Comparison of ENCODE assay signal across 29 cellular contexts in the genomic region with DNA sequence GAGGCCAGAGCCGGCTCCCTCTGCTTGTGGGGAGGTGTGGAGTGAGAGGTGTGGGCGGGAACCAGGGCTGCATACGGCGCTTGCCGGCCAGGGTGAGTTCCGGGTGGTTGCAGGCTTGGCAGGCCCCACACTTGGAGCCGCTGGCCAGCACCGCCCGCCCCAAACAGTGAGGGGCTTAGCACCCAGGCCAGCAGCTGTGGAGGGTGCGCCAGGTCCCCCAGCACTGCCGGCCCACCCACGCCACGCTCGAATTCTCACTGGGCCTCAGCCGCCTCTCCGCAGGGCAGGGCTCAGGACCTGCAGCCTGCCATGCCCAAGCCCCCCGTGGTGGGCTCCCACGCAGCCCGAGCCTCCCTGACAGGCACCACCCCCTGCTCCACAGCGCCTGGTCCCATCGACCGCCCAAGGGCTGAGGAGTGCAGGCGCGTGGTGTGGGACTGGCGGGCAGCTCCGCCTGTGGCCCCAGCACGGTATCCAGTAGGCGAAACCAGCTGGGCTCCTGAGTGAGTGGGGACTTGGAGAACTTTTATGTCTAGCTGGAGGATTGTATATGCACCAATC.
"Had no signal": no experiment of that assay in that cellular context is flagged by ENCODE, and none has a peak within 500 bp of the region (broad histone marks: within the 10 kb centered on the region; RNA-seq: fewer than 3 reads in every experiment).

No MANE protein-coding gene starts in this region.

- DNase-seq: naive B cell; naive thymus-derived CD8-positive, alpha-beta T cell; nephron progenitor cell; occipital lobe; ovary; posterior cingulate gyrus; psoas muscle; right cardiac atrium; right lobe of liver; sigmoid colon; small intestine; stimulated activated CD4-positive, alpha-beta T cell treated with anti-CD3 and anti-CD28 coated beads, Interleukin-15, amount 100 ng/mL, for 24 hours; stimulated activated CD4-positive, alpha-beta T cell treated with anti-CD3 and anti-CD28 coated beads, Interleukin-2, amount 100 ng/mL, for 24 hours; stimulated activated CD4-positive, alpha-beta T cell treated with anti-CD3 and anti-CD28 coated beads, Interleukin-2, amount 100 ng/mL, for 48 hours; stimulated activated CD4-positive, alpha-beta T cell treated with anti-CD3 and anti-CD28 coated beads, Interleukin-4, amount 100 ng/mL, for 24 hours; stimulated activated naive B cell treated with anti-CD40 and anti-IgM and Interleukin-4, amounts not matched to agents 10 μg/mL and 1 μg/mL and 100 μg/mL, for 72 hours; stimulated activated naive CD4-positive, alpha-beta T cell treated with Interleukin-2 at 50 U/mL for 16 hours; stomach; thyroid gland; trophoblast cell; uterus had no signal

- H3K9ac ChIP-seq: parathyroid adenoma had no signal

- FAIRE-seq: small intestine had no signal

- H3K27ac ChIP-seq: ovary, parathyroid adenoma, psoas muscle, right lobe of liver, sigmoid colon, stomach, thoracic aorta, thyroid gland, tibial nerve, upper lobe of left lung, uterus had no signal

- H3K4me3 Mint-ChIP-seq: naive B cell; naive thymus-derived CD8-positive, alpha-beta T cell; natural killer cell treated with Interleukin-12 subunit alpha and Interleukin-12 subunit beta and Interleukin-15 and Interleukin-18, amount 100 ng/mL, for 72 hours; nephron progenitor cell; neural crest cell; stimulated activated effector memory CD8-positive, alpha-beta T cell treated with anti-CD3 and anti-CD28 coated beads, Interleukin-12 subunit alpha, Interleukin-12 subunit beta, amount 100 ng/mL, for 72 hours; stimulated activated naive B cell treated with anti-CD40 and anti-IgM and Interleukin-4, amounts not matched to agents 10 μg/mL and 1 μg/mL and 100 μg/mL, for 72 hours had no signal

- H2AFZ ChIP-seq: parathyroid adenoma had no signal

- H3K4me1 ChIP-seq: parathyroid adenoma, psoas muscle, right lobe of liver, sigmoid colon, stomach, thyroid gland, uterus had no signal

- H3K27me3 ChIP-seq: ovary, right lobe of liver, sigmoid colon, stomach, thyroid gland, tibial nerve, upper lobe of left lung, uterus had no signal

- H3K4me1 Mint-ChIP-seq: naive thymus-derived CD8-positive, alpha-beta T cell; stimulated activated effector memory CD8-positive, alpha-beta T cell treated with anti-CD3 and anti-CD28 coated beads, Interleukin-12 subunit alpha, Interleukin-12 subunit beta, amount 100 ng/mL, for 72 hours had no signal

- H3K79me2 ChIP-seq: parathyroid adenoma had no signal

- H3K27ac Mint-ChIP-seq: naive B cell; naive thymus-derived CD8-positive, alpha-beta T cell; natural killer cell treated with Interleukin-12 subunit alpha and Interleukin-12 subunit beta and Interleukin-15 and Interleukin-18, amount 100 ng/mL, for 72 hours; progenitor cell of endocrine pancreas; stimulated activated effector memory CD8-positive, alpha-beta T cell treated with anti-CD3 and anti-CD28 coated beads, Interleukin-12 subunit alpha, Interleukin-12 subunit beta, amount 100 ng/mL, for 72 hours; stimulated activated naive B cell treated with anti-CD40 and anti-IgM and Interleukin-4, amounts not matched to agents 10 μg/mL and 1 μg/mL and 100 μg/mL, for 72 hours had no signal

- H3K36me3 ChIP-seq: ovary, right lobe of liver, sigmoid colon, stomach, thoracic aorta, thyroid gland, tibial nerve, upper lobe of left lung, uterus had no signal

- H3K27me3 Mint-ChIP-seq: progenitor cell of endocrine pancreas; stimulated activated naive B cell treated with anti-CD40 and anti-IgM and Interleukin-4, amounts not matched to agents 10 μg/mL and 1 μg/mL and 100 μg/mL, for 72 hours had no signal

- H3K9me3 ChIP-seq: ovary, psoas muscle, right lobe of liver, sigmoid colon, thoracic aorta, thyroid gland, tibial nerve, upper lobe of left lung, uterus had no signal

- H3K9me3 Mint-ChIP-seq: natural killer cell treated with Interleukin-12 subunit alpha and Interleukin-12 subunit beta and Interleukin-15 and Interleukin-18, amount 100 ng/mL, for 72 hours; stimulated activated effector memory CD8-positive, alpha-beta T cell treated with anti-CD3 and anti-CD28 coated beads, Interleukin-12 subunit alpha, Interleukin-12 subunit beta, amount 100 ng/mL, for 72 hours; stimulated activated naive B cell treated with anti-CD40 and anti-IgM and Interleukin-4, amounts not matched to agents 10 μg/mL and 1 μg/mL and 100 μg/mL, for 72 hours had no signal

- ATAC-seq: naive thymus-derived CD8-positive, alpha-beta T cell; natural killer cell treated with Interleukin-12 subunit alpha and Interleukin-12 subunit beta and Interleukin-15 and Interleukin-18, amount 100 ng/mL, for 72 hours; psoas muscle; right cardiac atrium; right lobe of liver; stimulated activated effector memory CD8-positive, alpha-beta T cell treated with anti-CD3 and anti-CD28 coated beads, Interleukin-12 subunit alpha, Interleukin-12 subunit beta, amount 100 ng/mL, for 72 hours; stimulated activated naive B cell treated with anti-CD40 and anti-IgM and Interleukin-4, amounts not matched to agents 10 μg/mL and 1 μg/mL and 100 μg/mL, for 72 hours had no signal

- H3K4me3 ChIP-seq: ovary, psoas muscle, right lobe of liver, sigmoid colon, stomach, thoracic aorta, thyroid gland, tibial nerve, upper lobe of left lung, uterus had no signal
